ENCODE assay signal across 27 cellular contexts in genomic region chr10:129841071-129841470, GRCh38.
"Had no signal": no experiment of that assay in that cellular context is flagged by ENCODE, and none has a peak within 500 bp of the region (broad histone marks: within the 10 kb centered on the region; RNA-seq: fewer than 3 reads in every experiment).

No MANE protein-coding gene starts in this region.

- DNase-seq: cerebellar nuclear complex; colonic mucosa; cortex of kidney; effector CD4-positive, alpha-beta T cell; effector memory CD4-positive, alpha-beta T cell; erythroblast; esophagus squamous epithelium; foreskin fibroblast; foreskin melanocyte; gastrocnemius medialis; heart left ventricle; hypothalamus; immature natural killer cell; islet precursor cell; kidney; kidney glomerular epithelial cell; left colon; left ventricle myocardium superior; mammary epithelial cell; mesenchymal stem cell; mucosa of descending colon had no signal

- H3K36me3 Mint-ChIP-seq: immature natural killer cell, mesothelial cell of epicardium had no signal

- H3K36me3 ChIP-seq: colonic mucosa had no signal

- H3K4me1 Mint-ChIP-seq: central memory CD8-positive, alpha-beta T cell; immature natural killer cell; mesothelial cell of epicardium had no signal

- H3K27ac ChIP-seq: colonic mucosa, epithelial cell of prostate, esophagus squamous epithelium, gastrocnemius medialis, heart left ventricle, hepatocyte had no signal

- H3K9me3 ChIP-seq: colonic mucosa, esophagus squamous epithelium, gastrocnemius medialis, heart left ventricle, mucosa of descending colon had no signal

- H3K4me3 Mint-ChIP-seq: central memory CD8-positive, alpha-beta T cell; dendritic cell treated with granulocyte-macrophage colony-stimulating factor and Interleukin-4, amounts not matched to agents 40 ng/mL and 50 ng/mL, for 4 days; immature natural killer cell; mesothelial cell of epicardium had no signal

- H2AFZ ChIP-seq: hepatocyte had no signal

- H3K9me3 Mint-ChIP-seq: central memory CD8-positive, alpha-beta T cell; dendritic cell treated with granulocyte-macrophage colony-stimulating factor and Interleukin-4, amounts not matched to agents 40 ng/mL and 50 ng/mL, for 4 days; immature natural killer cell; mesothelial cell of epicardium had no signal

- H3K27me3 ChIP-seq: colonic mucosa, esophagus squamous epithelium, gastrocnemius medialis, heart left ventricle, hepatocyte had no signal

- H3K27me3 Mint-ChIP-seq: dendritic cell treated with granulocyte-macrophage colony-stimulating factor and Interleukin-4, amounts not matched to agents 40 ng/mL and 50 ng/mL, for 4 days had no signal

- H3K4me2 ChIP-seq: hepatocyte had no signal

- H3K4me3 ChIP-seq: colonic mucosa, esophagus squamous epithelium, gastrocnemius medialis, heart left ventricle, hepatocyte, lung, mucosa of descending colon had no signal

- H3K27ac Mint-ChIP-seq: dendritic cell treated with granulocyte-macrophage colony-stimulating factor and Interleukin-4, amounts not matched to agents 40 ng/mL and 50 ng/mL, for 4 days; immature natural killer cell; mesothelial cell of epicardium had no signal

- H3K4me1 ChIP-seq: colonic mucosa, esophagus squamous epithelium, gastrocnemius medialis, heart left ventricle had no signal
